Comparison of ENCODE assay signal across 33 cellular contexts in genomic region chr9:135189497-135189896, GRCh38.
"Had no signal": no experiment of that assay in that cellular context is flagged by ENCODE, and none has a peak within 500 bp of the region (broad histone marks: within the 10 kb centered on the region; RNA-seq: fewer than 3 reads in every experiment).

No MANE protein-coding gene starts in this region.

- H3K27ac ChIP-seq: adrenal gland, ascending aorta, body of pancreas, brain microvascular endothelial cell, breast epithelium, cardiac muscle cell had no signal

- H3K4me3 ChIP-seq: adrenal gland, ascending aorta, body of pancreas, breast epithelium, cardiac muscle cell had no signal

- H3K9me3 ChIP-seq: adrenal gland, ascending aorta, body of pancreas, breast epithelium had no signal

- H3K27me3 ChIP-seq: ascending aorta, body of pancreas, brain microvascular endothelial cell, cardiac muscle cell had no signal

- DNase-seq: activated effector memory CD4-positive, alpha-beta T cell treated with anti-CD3 and anti-CD28 coated beads, Interleukin-2, amount 50 U/mL, for 16 hours; activated effector memory CD4-positive, alpha-beta T cell treated with Interleukin-2 at 50 U/mL for 16 hours; activated gamma-delta T cell; activated gamma-delta T cell treated with Interleukin-2 at 50 U/mL for 16 hours; activated naive CD4-positive, alpha-beta T cell; activated naive CD4-positive, alpha-beta T cell treated with anti-CD3 and anti-CD28 coated beads for 36 hours; activated naive CD4-positive, alpha-beta T cell treated with anti-CD3 and anti-CD28 coated beads, Interleukin-2, amount 10 ng/mL, durations not matched to agents 7 days and 5 days; activated naive CD4-positive, alpha-beta T cell treated with anti-CD3 and anti-CD28 coated beads, Interleukin-2, amount 50 U/mL, for 16 hours; activated naive CD4-positive, alpha-beta T cell treated with Interleukin-2 at 50 U/mL for 16 hours; activated naive CD8-positive, alpha-beta T cell treated with anti-CD3 and anti-CD28 coated beads for 36 hours; activated naive CD8-positive, alpha-beta T cell treated with anti-CD3 and anti-CD28 coated beads, Interleukin-2, amount 10 ng/mL, durations not matched to agents 7 days and 5 days; activated naive CD8-positive, alpha-beta T cell treated with anti-CD3 and anti-CD28 coated beads, Interleukin-2, amount 50 U/mL, for 24 hours; activated T-cell treated with anti-CD3 and anti-CD28 coated beads for 4 hours; activated T-cell treated with anti-CD3 and anti-CD28 coated beads, Interleukin-2, amount 50 U/mL, for 1 hour; activated T-cell treated with anti-CD3 and anti-CD28 coated beads, Interleukin-2, amount 50 U/mL, for 24 hours; activated T-cell treated with anti-CD3 and anti-CD28 coated beads, Interleukin-2, amount 50 U/mL, for 4 hours; activated T-cell treated with anti-CD3 and anti-CD28 coated beads, Interleukin-2, amount 50 U/mL, for 48 hours; activated T-cell treated with anti-CD3 and anti-CD28 coated beads, Interleukin-2, amount 50 U/mL, for 72 hours; adrenal gland; amniotic stem cell; amygdala; anterior cingulate cortex; aorta; body of pancreas; brain microvascular endothelial cell; caudate nucleus; central memory CD4-positive, alpha-beta T cell; cerebellar nuclear complex had no signal

- H3K4me1 ChIP-seq: adrenal gland, ascending aorta, body of pancreas, breast epithelium had no signal

- H3K36me3 ChIP-seq: adrenal gland, ascending aorta, brain microvascular endothelial cell, breast epithelium, cardiac muscle cell had no signal

- ATAC-seq: activated naive CD4-positive, alpha-beta T cell treated with anti-CD3 and anti-CD28 coated beads, Interleukin-2, amount 50 U/mL, for 72 hours; activated naive CD8-positive, alpha-beta T cell treated with anti-CD3 and anti-CD28 coated beads, Interleukin-2, amount 50 U/mL, for 24 hours; activated T-cell treated with anti-CD3 and anti-CD28 coated beads, Interleukin-2, amount 50 U/mL, for 4 hours; activated T-cell treated with anti-CD3 and anti-CD28 coated beads, Interleukin-2, amount 50 U/mL, for 72 hours; activated T-helper 17 cell treated with anti-CD3 and anti-CD28 coated beads, Interleukin-2, amount 50 U/mL, for 72 hours; body of pancreas had no signal
